ENCODE assay signal across 1 cellular context in the genomic region with DNA sequence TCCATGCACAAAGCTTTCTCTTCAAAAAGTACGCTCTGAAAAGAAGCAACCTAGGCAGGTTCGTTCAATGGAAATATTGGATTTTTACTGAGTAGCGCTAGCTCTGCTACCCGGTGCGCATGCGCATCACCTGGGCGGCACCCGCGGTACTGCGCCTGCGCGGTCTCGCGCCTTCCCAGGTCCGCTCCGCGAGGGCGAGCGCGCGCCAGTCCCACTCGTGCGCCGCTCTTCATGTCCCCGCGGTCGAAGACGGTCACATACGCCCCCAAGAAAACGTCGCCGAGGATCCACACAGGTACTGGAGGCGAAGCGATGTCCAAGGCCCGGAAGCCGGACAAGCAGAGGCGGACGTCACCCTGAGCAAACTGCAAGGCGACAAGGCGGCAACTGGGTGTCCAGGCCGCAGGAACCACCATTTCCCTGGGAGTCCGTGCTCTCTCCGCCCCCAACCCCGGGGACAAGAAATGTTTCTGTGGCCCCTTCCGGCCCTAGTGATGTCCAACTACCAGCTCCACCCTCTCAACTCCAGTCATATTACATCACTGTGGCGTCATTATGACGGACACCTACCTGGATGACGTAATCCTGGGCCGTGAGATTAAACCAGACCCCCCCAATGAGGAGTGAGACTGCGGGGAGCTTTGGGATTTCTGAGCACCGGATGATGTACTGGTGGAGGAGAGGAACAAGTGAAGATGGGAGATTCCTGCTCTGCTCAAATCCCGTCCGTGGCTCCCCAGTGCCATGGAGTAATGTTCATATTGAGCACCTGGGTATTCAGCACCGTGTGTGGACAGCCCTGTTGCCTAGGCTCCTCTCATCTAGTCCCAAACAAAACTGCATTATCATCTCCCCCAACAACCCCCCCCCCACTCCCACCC.
TF ChIP-seq lines count a peak whose summit lies in the region.

No MANE protein-coding gene starts in this region.

TF ChIP-seq in A549, 52 proteins besides CTCF, POLR2A, EP300 and RAD21 (continued from another document):
- TF ChIP-seq RARB (CRISPR knock-in tag; IDR thresholded peaks at IDR 0.05) (no peak), FOXS1 (CRISPR knock-in tag; IDR thresholded peaks at IDR 0.05) (peak; percentile 70; the same call in 1 of the 2 replicates), CBX2 (IDR thresholded peaks at IDR 0.05; ENCODE audit: borderline replicate concordance, low read depth) (no peak), MYC (IDR thresholded peaks at IDR 0.05; ENCODE audit: borderline replicate concordance, low read length) (no peak; the same call in 1 of the 2 replicates), KDM1A (IDR thresholded peaks at IDR 0.05; ENCODE audit: low read depth) (no peak), TP53 (CRISPR knock-in tag; IDR thresholded peaks at IDR 0.05) (peak; percentile 89; the same call in 1 of the 2 replicates), CEBPB (IDR thresholded peaks at IDR 0.05) (peak in 1 of 2 experiments; percentile 69; a peak in 2 of 4 replicates), JUN (IDR thresholded peaks at IDR 0.05) (peak; percentile 49 to 89; a peak in 2 of 5 replicates), ZC3H11A (IDR thresholded peaks at IDR 0.05) (no peak), EHF (CRISPR knock-in tag; IDR thresholded peaks at IDR 0.05) (peak; percentile 85; the same call in 1 of the 2 replicates), HOXB5 (CRISPR knock-in tag; IDR thresholded peaks at IDR 0.05) (peak; percentile 95), ZSCAN20 (CRISPR knock-in tag; IDR thresholded peaks at IDR 0.05) (no peak), RFX5 (IDR thresholded peaks at IDR 0.05) (0 out of 2 replicates have a peak, but pooled peaks have one; percentile 31), HOXB13 (CRISPR knock-in tag; IDR thresholded peaks at IDR 0.05; ENCODE audit: low read depth) (peak; percentile 97), NPAS2 (CRISPR knock-in tag; IDR thresholded peaks at IDR 0.05; ENCODE audit: borderline replicate concordance) (no peak; the same call in 1 of the 2 replicates), KDM5A (IDR thresholded peaks at IDR 0.05) (no peak), HDAC2 (IDR thresholded peaks at IDR 0.05) (no peak; the same call in 1 of the 2 replicates), CHD2 (IDR thresholded peaks at IDR 0.05; ENCODE audit: low read length, partially characterized antibody) (no peak), MAZ (IDR thresholded peaks at IDR 0.05; ENCODE audit: borderline replicate concordance, low read depth, low read length) (no peak), POLR2AphosphoS2 (conservative IDR thresholded peaks at IDR 0.05; ENCODE audit: low read length) (no peak), GATA3 (IDR thresholded peaks at IDR 0.05; ENCODE audit: borderline replicate concordance) (peak; percentile 53; the same call in 1 of the 2 replicates), ZFP36 (IDR thresholded peaks at IDR 0.05; ENCODE audit: borderline replicate concordance, partially characterized antibody) (peak; percentile 52), NR3C1 (IDR thresholded peaks at IDR 0.05) (no peak), JUNB (IDR thresholded peaks at IDR 0.05) (no peak), HEYL (CRISPR knock-in tag; IDR thresholded peaks at IDR 0.05) (no peak), NFE2L2 (conservative IDR thresholded peaks at IDR 0.05; ENCODE audit: low read length) (no peak)
- TF ChIP-seq, protein P1, sequence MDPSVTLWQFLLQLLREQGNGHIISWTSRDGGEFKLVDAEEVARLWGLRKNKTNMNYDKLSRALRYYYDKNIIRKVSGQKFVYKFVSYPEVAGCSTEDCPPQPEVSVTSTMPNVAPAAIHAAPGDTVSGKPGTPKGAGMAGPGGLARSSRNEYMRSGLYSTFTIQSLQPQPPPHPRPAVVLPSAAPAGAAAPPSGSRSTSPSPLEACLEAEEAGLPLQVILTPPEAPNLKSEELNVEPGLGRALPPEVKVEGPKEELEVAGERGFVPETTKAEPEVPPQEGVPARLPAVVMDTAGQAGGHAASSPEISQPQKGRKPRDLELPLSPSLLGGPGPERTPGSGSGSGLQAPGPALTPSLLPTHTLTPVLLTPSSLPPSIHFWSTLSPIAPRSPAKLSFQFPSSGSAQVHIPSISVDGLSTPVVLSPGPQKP (IDR thresholded peaks at IDR 0.05; ENCODE audit: low read depth, low read length), result no peak
- TF ChIP-seq, protein P2, sequence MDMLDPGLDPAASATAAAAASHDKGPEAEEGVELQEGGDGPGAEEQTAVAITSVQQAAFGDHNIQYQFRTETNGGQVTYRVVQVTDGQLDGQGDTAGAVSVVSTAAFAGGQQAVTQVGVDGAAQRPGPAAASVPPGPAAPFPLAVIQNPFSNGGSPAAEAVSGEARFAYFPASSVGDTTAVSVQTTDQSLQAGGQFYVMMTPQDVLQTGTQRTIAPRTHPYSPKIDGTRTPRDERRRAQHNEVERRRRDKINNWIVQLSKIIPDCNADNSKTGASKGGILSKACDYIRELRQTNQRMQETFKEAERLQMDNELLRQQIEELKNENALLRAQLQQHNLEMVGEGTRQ (IDR thresholded peaks at IDR 0.05), result peak; percentile 42; the same call in 1 of the 2 replicates
- TF ChIP-seq, protein P3, sequence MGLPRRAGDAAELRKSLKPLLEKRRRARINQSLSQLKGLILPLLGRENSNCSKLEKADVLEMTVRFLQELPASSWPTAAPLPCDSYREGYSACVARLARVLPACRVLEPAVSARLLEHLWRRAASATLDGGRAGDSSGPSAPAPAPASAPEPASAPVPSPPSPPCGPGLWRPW (IDR thresholded peaks at IDR 0.05), result no peak
- TF ChIP-seq, protein P4, sequence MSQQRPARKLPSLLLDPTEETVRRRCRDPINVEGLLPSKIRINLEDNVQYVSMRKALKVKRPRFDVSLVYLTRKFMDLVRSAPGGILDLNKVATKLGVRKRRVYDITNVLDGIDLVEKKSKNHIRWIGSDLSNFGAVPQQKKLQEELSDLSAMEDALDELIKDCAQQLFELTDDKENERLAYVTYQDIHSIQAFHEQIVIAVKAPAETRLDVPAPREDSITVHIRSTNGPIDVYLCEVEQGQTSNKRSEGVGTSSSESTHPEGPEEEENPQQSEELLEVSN (IDR thresholded peaks at IDR 0.05; ENCODE audit: borderline replicate concordance, low read depth), result peak; percentile 100
- TF ChIP-seq, protein P5, sequence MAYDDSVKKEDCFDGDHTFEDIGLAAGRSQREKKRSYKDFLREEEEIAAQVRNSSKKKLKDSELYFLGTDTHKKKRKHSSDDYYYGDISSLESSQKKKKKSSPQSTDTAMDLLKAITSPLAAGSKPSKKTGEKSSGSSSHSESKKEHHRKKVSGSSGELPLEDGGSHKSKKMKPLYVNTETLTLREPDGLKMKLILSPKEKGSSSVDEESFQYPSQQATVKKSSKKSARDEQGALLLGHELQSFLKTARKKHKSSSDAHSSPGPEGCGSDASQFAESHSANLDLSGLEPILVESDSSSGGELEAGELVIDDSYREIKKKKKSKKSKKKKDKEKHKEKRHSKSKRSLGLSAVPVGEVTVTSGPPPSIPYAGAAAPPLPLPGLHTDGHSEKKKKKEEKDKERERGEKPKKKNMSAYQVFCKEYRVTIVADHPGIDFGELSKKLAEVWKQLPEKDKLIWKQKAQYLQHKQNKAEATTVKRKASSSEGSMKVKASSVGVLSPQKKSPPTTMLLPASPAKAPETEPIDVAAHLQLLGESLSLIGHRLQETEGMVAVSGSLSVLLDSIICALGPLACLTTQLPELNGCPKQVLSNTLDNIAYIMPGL (CRISPR knock-in tag; IDR thresholded peaks at IDR 0.05; ENCODE audit: borderline replicate concordance), result no peak
- TF ChIP-seq, protein P6, sequence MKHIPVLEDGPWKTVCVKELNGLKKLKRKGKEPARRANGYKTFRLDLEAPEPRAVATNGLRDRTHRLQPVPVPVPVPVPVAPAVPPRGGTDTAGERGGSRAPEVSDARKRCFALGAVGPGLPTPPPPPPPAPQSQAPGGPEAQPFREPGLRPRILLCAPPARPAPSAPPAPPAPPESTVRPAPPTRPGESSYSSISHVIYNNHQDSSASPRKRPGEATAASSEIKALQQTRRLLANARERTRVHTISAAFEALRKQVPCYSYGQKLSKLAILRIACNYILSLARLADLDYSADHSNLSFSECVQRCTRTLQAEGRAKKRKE (CRISPR knock-in tag; IDR thresholded peaks at IDR 0.05; ENCODE audit: low read depth), result peak; percentile 94
- TF ChIP-seq, protein P7, sequence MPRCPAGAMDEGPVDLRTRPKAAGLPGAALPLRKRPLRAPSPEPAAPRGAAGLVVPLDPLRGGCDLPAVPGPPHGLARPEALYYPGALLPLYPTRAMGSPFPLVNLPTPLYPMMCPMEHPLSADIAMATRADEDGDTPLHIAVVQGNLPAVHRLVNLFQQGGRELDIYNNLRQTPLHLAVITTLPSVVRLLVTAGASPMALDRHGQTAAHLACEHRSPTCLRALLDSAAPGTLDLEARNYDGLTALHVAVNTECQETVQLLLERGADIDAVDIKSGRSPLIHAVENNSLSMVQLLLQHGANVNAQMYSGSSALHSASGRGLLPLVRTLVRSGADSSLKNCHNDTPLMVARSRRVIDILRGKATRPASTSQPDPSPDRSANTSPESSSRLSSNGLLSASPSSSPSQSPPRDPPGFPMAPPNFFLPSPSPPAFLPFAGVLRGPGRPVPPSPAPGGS (IDR thresholded peaks at IDR 0.05), result peak; percentile 62; the same call in 1 of the 3 replicates
- TF ChIP-seq, protein P8, sequence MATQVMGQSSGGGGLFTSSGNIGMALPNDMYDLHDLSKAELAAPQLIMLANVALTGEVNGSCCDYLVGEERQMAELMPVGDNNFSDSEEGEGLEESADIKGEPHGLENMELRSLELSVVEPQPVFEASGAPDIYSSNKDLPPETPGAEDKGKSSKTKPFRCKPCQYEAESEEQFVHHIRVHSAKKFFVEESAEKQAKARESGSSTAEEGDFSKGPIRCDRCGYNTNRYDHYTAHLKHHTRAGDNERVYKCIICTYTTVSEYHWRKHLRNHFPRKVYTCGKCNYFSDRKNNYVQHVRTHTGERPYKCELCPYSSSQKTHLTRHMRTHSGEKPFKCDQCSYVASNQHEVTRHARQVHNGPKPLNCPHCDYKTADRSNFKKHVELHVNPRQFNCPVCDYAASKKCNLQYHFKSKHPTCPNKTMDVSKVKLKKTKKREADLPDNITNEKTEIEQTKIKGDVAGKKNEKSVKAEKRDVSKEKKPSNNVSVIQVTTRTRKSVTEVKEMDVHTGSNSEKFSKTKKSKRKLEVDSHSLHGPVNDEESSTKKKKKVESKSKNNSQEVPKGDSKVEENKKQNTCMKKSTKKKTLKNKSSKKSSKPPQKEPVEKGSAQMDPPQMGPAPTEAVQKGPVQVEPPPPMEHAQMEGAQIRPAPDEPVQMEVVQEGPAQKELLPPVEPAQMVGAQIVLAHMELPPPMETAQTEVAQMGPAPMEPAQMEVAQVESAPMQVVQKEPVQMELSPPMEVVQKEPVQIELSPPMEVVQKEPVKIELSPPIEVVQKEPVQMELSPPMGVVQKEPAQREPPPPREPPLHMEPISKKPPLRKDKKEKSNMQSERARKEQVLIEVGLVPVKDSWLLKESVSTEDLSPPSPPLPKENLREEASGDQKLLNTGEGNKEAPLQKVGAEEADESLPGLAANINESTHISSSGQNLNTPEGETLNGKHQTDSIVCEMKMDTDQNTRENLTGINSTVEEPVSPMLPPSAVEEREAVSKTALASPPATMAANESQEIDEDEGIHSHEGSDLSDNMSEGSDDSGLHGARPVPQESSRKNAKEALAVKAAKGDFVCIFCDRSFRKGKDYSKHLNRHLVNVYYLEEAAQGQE (IDR thresholded peaks at IDR 0.05), result no peak
- TF ChIP-seq, protein P9, sequence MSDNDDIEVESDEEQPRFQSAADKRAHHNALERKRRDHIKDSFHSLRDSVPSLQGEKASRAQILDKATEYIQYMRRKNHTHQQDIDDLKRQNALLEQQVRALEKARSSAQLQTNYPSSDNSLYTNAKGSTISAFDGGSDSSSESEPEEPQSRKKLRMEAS (IDR thresholded peaks at IDR 0.05), result peak; percentile 100
- TF ChIP-seq, protein P10, sequence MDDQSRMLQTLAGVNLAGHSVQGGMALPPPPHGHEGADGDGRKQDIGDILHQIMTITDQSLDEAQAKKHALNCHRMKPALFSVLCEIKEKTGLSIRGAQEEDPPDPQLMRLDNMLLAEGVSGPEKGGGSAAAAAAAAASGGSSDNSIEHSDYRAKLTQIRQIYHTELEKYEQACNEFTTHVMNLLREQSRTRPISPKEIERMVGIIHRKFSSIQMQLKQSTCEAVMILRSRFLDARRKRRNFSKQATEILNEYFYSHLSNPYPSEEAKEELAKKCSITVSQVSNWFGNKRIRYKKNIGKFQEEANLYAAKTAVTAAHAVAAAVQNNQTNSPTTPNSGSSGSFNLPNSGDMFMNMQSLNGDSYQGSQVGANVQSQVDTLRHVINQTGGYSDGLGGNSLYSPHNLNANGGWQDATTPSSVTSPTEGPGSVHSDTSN (IDR thresholded peaks at IDR 0.05), result no peak
TF ChIP-seq in A549: peak in this region for 19.
